11 cellular contexts compared by ENCODE assay signal in genomic region chr3:185460719-185461350, GRCh38. TPM values are rescaled to one million over a fixed set of nuclear protein-coding genes. Genes with fewer than 3 reads are reported as not detected.
A peak's percentile ranks its signal among the peaks of the same experiment; 100 is the strongest.
DNase-seq lines count a peak whose midpoint lies in the region; ATAC-seq and TF ChIP-seq lines count a peak whose summit lies in the region.
"Had no signal": no experiment of that assay in that cellular context is flagged by ENCODE, and none has a peak within 500 bp of the region (broad histone marks: within the 10 kb centered on the region; RNA-seq: fewer than 3 reads in every experiment).

No MANE protein-coding gene starts in this region.

- no peak for DNase-seq in BE2C
- peak; percentile 20 for DNase-seq in HFFc6
- DNase-seq in left colon: no peak
- DNase-seq in caudate nucleus (lab: John Stamatoyannopoulos, UW): no peak
- DNase-seq in substantia nigra (lab: John Stamatoyannopoulos, UW): no peak
- DNase-seq in NCI-H146 treated with DMSO at 0.1 percent for 48 hours (lab: John Stamatoyannopoulos, UW; ENCODE audit: unreplicated experiment): no peak
- DNase-seq in sigmoid colon: no peak
- DNase-seq: activated effector memory CD4-positive, alpha-beta T cell treated with anti-CD3 and anti-CD28 coated beads, Interleukin-2, amount 50 U/mL, for 16 hours; naive B cell; stimulated activated naive CD8-positive, alpha-beta T cell treated with anti-CD3 and anti-CD28 coated beads, Interleukin-15, Interleukin-2, amounts not matched to agents 100 U/mL and 50 U/mL, for 24 hours had no signal

- intact Hi-C loops in left colon (cut with DNase I, micrococcal nuclease) (no loop called here), sigmoid colon (cut with DNase I) (no loop called here)

- no peak overlapping the region for H3K27ac Mint-ChIP-seq in HFFc6
- H3K27ac Mint-ChIP-seq: naive B cell had no signal

- H3K27me3 Mint-ChIP-seq in HFFc6 (ENCODE audit: insufficient read depth): no peaks in the 10 kb centered on the region
- H3K27me3 Mint-ChIP-seq: naive B cell had no signal

- TF ChIP-seq EP300 in sigmoid colon (IDR thresholded peaks at IDR 0.05): no peak

- peak; percentile 57 for ATAC-seq in left colon
- ATAC-seq: stimulated activated naive CD8-positive, alpha-beta T cell treated with anti-CD3 and anti-CD28 coated beads, Interleukin-15, Interleukin-2, amounts not matched to agents 100 U/mL and 50 U/mL, for 24 hours had no signal

- H3K9me3 ChIP-seq in BE2C (no peaks in the 10 kb centered on the region), sigmoid colon (no peaks in the 10 kb centered on the region)

- 68 to 81% methylated on average over 6 of the region's 6 CpGs for WGBS in sigmoid colon, 2 donors

- no peaks in the 10 kb centered on the region for H3K4me1 Mint-ChIP-seq in HFFc6 (ENCODE audit: low read depth)

- no peaks in the 10 kb centered on the region for H3K36me3 Mint-ChIP-seq in HFFc6 (ENCODE audit: low read depth)

- H3K27ac ChIP-seq in caudate nucleus (ENCODE audit: low read depth, low read length) (no peak overlapping the region), substantia nigra (ENCODE audit: low read depth, low read length, poor library complexity, severe bottlenecking) (no peak overlapping the region), sigmoid colon (no peak overlapping the region)

- H3K4me3 Mint-ChIP-seq in HFFc6: no peak overlapping the region
- H3K4me3 Mint-ChIP-seq: naive B cell had no signal

- TF ChIP-seq CTCF in BE2C (IDR thresholded peaks at IDR 0.05; ENCODE audit: low read depth, low read length) (peak; percentile 49), HFFc6 (IDR thresholded peaks at IDR 0.05) (peak; percentile 80), WI38 (IDR thresholded peaks at IDR 0.05; ENCODE audit: low read depth, low read length) (peak; percentile 28; the same call in 1 of the 2 replicates), sigmoid colon (IDR thresholded peaks at IDR 0.05) (no peak)

- no peaks in the 10 kb centered on the region for H3K27me3 ChIP-seq in BE2C
- no peaks in the 10 kb centered on the region for H3K27me3 ChIP-seq in sigmoid colon

- H3K4me3 ChIP-seq in BE2C (ENCODE audit: low read depth, low read length): no peak overlapping the region
- H3K4me3 ChIP-seq in WI38 (ENCODE audit: low read depth, low read length): no peak overlapping the region
- no peak overlapping the region for H3K4me3 ChIP-seq in sigmoid colon

- H3K9me3 Mint-ChIP-seq in HFFc6: no peaks in the 10 kb centered on the region

- H3K36me3 ChIP-seq in BE2C (peaks cover 3% of the 10 kb centered on the region; the same call in 1 of the 2 replicates), sigmoid colon (peaks cover 0 to 41% (median 6%) of the 10 kb centered on the region in 4 donors)

- no peak for TF ChIP-seq POLR2A in sigmoid colon (IDR thresholded peaks at IDR 0.05)

- H3K4me1 ChIP-seq in BE2C (no peaks in the 10 kb centered on the region), sigmoid colon (no peaks in the 10 kb centered on the region)

RNA-seq across cellular contexts. Expression of gene TMEM41A, which starts 38.0 kb away (rescaled TPM):
- polyA plus RNA-seq in BE2C (2012; ENCODE audit: insufficient read depth, insufficient read length, low read depth): 23.3 TPM
- total RNA-seq in HFFc6 (2021; fragmentation: NEBNext Ultra II Directional; extraction: Animal tissue kit (Norgen Biotek cat#: 25700)): 10 to 100 TPM; 13.2 to 16.7 (median 15.1) TPM
- total RNA-seq in left colon: 10 to 100 TPM; 15.2 to 17.0 TPM
- 1 to 10 TPM; 8.2 to 10.0 (median 9.1) TPM for total RNA-seq in sigmoid colon
- polyA plus RNA-seq in sigmoid colon: 10 to 100 TPM in 1 of 3 donors, 1 to 10 TPM in 2; 3.0 to 10.4 (median 3.7) TPM

Comparison
In these comparisons a context has a peak if more than half of its experiments do, and no peak if none do; other contexts are left out.
1. CTCF ChIP-seq: peak in BE2C (single experiment), HFFc6 (single experiment) and WI38 (single experiment); none in sigmoid colon (0 of 4).